Comparison of ENCODE assay signal across 11 cellular contexts in the genomic region with DNA sequence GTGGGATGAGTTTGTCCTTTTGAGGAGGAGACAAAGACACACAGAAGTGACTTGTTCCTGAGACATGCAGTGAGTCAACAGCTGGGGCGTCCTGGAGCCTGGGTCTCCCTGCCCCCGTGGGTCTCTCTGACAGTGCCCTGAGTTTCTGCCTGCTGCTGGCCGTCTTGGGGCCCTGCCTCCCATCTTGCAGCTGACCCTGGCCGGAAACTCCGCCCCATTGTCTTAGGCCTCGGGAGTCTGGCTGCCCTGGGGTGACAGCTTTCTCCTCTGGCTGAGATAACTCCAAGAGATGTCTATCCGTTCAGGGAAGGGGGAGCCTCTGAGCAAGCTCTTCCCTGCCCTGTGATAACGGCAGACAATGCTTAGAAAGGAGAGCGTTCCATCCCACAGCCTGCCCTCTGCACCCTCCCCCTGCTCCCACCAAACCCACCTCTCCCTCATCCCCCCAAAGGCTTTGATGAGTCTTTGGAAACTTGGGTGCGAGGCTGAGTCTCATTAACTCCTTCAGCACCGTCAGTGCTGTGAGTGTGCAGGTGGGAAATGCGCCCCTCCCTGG.
DNase-seq lines count a peak whose midpoint lies in the region; ATAC-seq, FAIRE-seq and TF ChIP-seq lines count a peak whose summit lies in the region.
"Had no signal": no experiment of that assay in that cellular context is flagged by ENCODE, and none has a peak within 500 bp of the region (broad histone marks: within the 10 kb centered on the region; RNA-seq: fewer than 3 reads in every experiment).

No MANE protein-coding gene starts in this region.

- peak; percentile 82 for DNase-seq in HTR-8/SVneo (ENCODE audit: insufficient read length, low spot score)
- DNase-seq in MCF 10A (ENCODE audit: unreplicated experiment): peak; percentile 54
- DNase-seq in iris pigment epithelial cell (ENCODE audit: low read depth): peak; percentile 59
- DNase-seq in type B pancreatic cell (ENCODE audit: extremely low spot score, unreplicated experiment): no peak
- DNase-seq in DMS 273 treated with DMSO at 0.1 percent for 48 hours (lab: John Stamatoyannopoulos, UW): no peak
- DNase-seq in natural killer cell treated with Interleukin-12 subunit alpha and Interleukin-12 subunit beta and Interleukin-15 and Interleukin-18, amount 100 ng/mL, for 72 hours (ENCODE audit: low spot score): no peak
- no peak for DNase-seq in caudate nucleus (lab: John Stamatoyannopoulos, UW)
- no peak for DNase-seq in GM19240 (ENCODE audit: insufficient read length, low spot score)
- DNase-seq: activated CD4-positive, CD25-positive, alpha-beta regulatory T cell treated with anti-CD3 and anti-CD28 coated beads, Interleukin-2, amount 50 U/mL, for 72 hours; central memory CD4-positive, alpha-beta T cell had no signal

- no TSS peak for BruUV-seq in MCF 10A (replicated peaks; lab: Mats Ljungman, UMichigan)

- POLR2A ChIA-PET in MCF 10A (lab: Yijun Ruan, JAX): interaction anchor here (0.7 kb wide), 2 partner anchors 21 to 873 kb away, joined by 4 read pairs; no protein-coding TSS in a partner anchor

- H3K27me3 Mint-ChIP-seq in MCF 10A (ENCODE audit: insufficient read depth, unreplicated experiment): no peaks in the 10 kb centered on the region
- no peaks in the 10 kb centered on the region for H3K27me3 Mint-ChIP-seq in type B pancreatic cell
- peaks cover 21 to 28% of the 10 kb centered on the region in 2 donors for H3K27me3 Mint-ChIP-seq in natural killer cell treated with Interleukin-12 subunit alpha and Interleukin-12 subunit beta and Interleukin-15 and Interleukin-18, amount 100 ng/mL, for 72 hours

- H3K4me3 Mint-ChIP-seq in MCF 10A (ENCODE audit: unreplicated experiment): no peak overlapping the region
- H3K4me3 Mint-ChIP-seq in type B pancreatic cell: peak overlapping the region; percentile 25
- no peak overlapping the region for H3K4me3 Mint-ChIP-seq in natural killer cell treated with Interleukin-12 subunit alpha and Interleukin-12 subunit beta and Interleukin-15 and Interleukin-18, amount 100 ng/mL, for 72 hours

- no peak overlapping the region for H3K27ac ChIP-seq in caudate nucleus (ENCODE audit: low read depth, low read length)
- H3K27ac ChIP-seq: neutrophil had no signal

- intact Hi-C loops in MCF 10A (cut with micrococcal nuclease): no loop called here

- FAIRE-seq in HTR-8/SVneo (lab: Jason Lieb, UNC): no peak

- H3K9me3 Mint-ChIP-seq in MCF 10A (ENCODE audit: unreplicated experiment) (no peaks in the 10 kb centered on the region), type B pancreatic cell (no peaks in the 10 kb centered on the region)
- no peaks in the 10 kb centered on the region for H3K9me3 Mint-ChIP-seq in natural killer cell treated with Interleukin-12 subunit alpha and Interleukin-12 subunit beta and Interleukin-15 and Interleukin-18, amount 100 ng/mL, for 72 hours

- CTCF ChIA-PET in MCF 10A (lab: Yijun Ruan, JAX): interaction anchor here (0.6 to 2.0 kb wide), 4 partner anchors 9 to 63 kb away, joined by 3 to 6 read pairs (median 4); no protein-coding TSS in a partner anchor

- H3K27ac Mint-ChIP-seq in MCF 10A (ENCODE audit: low read depth, unreplicated experiment) (no peak overlapping the region), type B pancreatic cell (peak overlapping the region; percentile 48)
- no peak overlapping the region for H3K27ac Mint-ChIP-seq in natural killer cell treated with Interleukin-12 subunit alpha and Interleukin-12 subunit beta and Interleukin-15 and Interleukin-18, amount 100 ng/mL, for 72 hours

- H3K4me1 Mint-ChIP-seq in MCF 10A (ENCODE audit: insufficient read depth, unreplicated experiment): peaks cover 13% of the 10 kb centered on the region
- H3K4me1 Mint-ChIP-seq in type B pancreatic cell (ENCODE audit: unreplicated experiment): peaks cover 5% of the 10 kb centered on the region
- no peaks in the 10 kb centered on the region for H3K4me1 Mint-ChIP-seq in natural killer cell treated with Interleukin-12 subunit alpha and Interleukin-12 subunit beta and Interleukin-15 and Interleukin-18, amount 100 ng/mL, for 72 hours (ENCODE audit: low read depth in 2 of 2)

- H3K36me3 Mint-ChIP-seq in MCF 10A (ENCODE audit: insufficient read depth, unreplicated experiment): no peaks in the 10 kb centered on the region
- no peaks in the 10 kb centered on the region for H3K36me3 Mint-ChIP-seq in type B pancreatic cell
- H3K36me3 Mint-ChIP-seq in natural killer cell treated with Interleukin-12 subunit alpha and Interleukin-12 subunit beta and Interleukin-15 and Interleukin-18, amount 100 ng/mL, for 72 hours: no peaks in the 10 kb centered on the region

- no peak for ATAC-seq in natural killer cell treated with Interleukin-12 subunit alpha and Interleukin-12 subunit beta and Interleukin-15 and Interleukin-18, amount 100 ng/mL, for 72 hours

- TF ChIP-seq CTCF in MCF 10A (IDR thresholded peaks at IDR 0.05; ENCODE audit: unreplicated experiment) (no peak), type B pancreatic cell (conservative IDR thresholded peaks at IDR 0.05) (no peak)

Comparison
In these comparisons a context has a peak if more than half of its experiments do, and no peak if none do; other contexts are left out.
1. DNase-seq: peak in HTR-8/SVneo (single experiment), MCF 10A (single experiment) and iris pigment epithelial cell (single experiment); none in type B pancreatic cell (single experiment), DMS 273 treated with DMSO at 0.1 percent for 48 hours (single experiment), natural killer cell treated with Interleukin-12 subunit alpha and Interleukin-12 subunit beta and Interleukin-15 and Interleukin-18, amount 100 ng/mL, for 72 hours (single experiment), caudate nucleus (0 of 61) and GM19240 (single experiment).